Comparison of ENCODE assay signal across 20 cellular contexts in the genomic region with DNA sequence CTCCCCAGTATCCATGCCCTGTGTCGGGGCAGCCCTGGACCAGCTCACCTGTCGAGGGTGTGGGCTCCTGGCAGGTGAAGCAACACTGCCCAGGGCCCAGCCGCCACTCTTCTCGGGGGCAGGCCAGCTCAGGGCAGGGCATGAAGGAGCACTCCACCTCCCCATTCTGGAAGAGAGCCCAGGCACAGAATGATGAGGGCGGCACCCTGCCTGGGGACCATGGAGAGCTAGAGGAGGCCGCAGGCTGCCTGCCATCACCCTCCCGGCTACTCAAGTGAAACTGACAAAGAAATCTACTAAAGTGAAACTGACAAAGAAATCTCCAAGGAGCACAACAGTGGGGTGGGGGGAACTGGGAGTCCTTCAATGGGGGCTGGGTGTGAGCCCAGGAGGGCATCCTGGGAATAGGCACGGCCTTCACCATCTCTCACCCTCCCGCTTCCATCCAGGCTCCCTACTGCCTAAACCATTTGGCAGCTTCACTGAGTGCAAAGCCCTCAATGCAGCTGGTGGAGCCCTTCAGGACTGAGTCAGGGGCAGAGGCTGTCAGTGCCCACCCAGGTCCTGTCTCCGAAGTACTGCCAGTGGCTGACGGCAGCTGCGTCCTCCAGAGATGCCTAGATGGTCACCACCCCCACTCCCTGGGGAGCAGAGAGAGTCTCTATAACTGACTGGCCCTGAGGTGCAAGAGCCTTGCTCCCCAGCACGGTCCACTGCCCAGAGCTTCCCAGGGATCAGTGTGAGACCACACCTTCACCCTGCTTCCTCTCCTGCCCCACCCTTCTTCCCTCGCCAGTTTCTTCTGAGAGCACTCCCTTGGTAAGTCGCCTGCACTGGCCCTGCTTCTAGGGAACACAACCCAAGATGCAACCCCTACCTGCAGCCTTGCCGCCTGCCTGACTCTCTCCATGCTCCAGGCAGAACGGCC. TPM values are rescaled to one million over a fixed set of nuclear protein-coding genes. Genes with fewer than 3 reads are reported as not detected.
DNase-seq lines count a peak whose midpoint lies in the region; ATAC-seq and TF ChIP-seq lines count a peak whose summit lies in the region.
"Had no signal": no experiment of that assay in that cellular context is flagged by ENCODE, and none has a peak within 500 bp of the region (broad histone marks: within the 10 kb centered on the region; RNA-seq: fewer than 3 reads in every experiment).

No MANE protein-coding gene starts in this region.

- H3K4me1 Mint-ChIP-seq in activated CD8-positive, alpha-beta T cell treated with anti-CD3 and anti-CD28 coated beads for 36 hours (ENCODE audit: low read depth) = peaks cover 2% of the 10 kb centered on the region
- H3K4me1 Mint-ChIP-seq: CD14-positive monocyte had no signal

- intact Hi-C loops in head of caudate nucleus (cut with DNase I) = no loop called here
- intact Hi-C loops in activated CD8-positive, alpha-beta T cell treated with anti-CD3 and anti-CD28 coated beads for 36 hours (cut with micrococcal nuclease) = no loop called here

- ATAC-seq in SK-N-SH treated with all-trans-retinoic acid at 6 μM for 48 hours = no peak
- ATAC-seq in activated CD8-positive, alpha-beta T cell treated with anti-CD3 and anti-CD28 coated beads for 36 hours = no peak
- ATAC-seq: GM12878; naive thymus-derived CD4-positive, alpha-beta T cell had no signal

- no peak for TF ChIP-seq CTCF in activated CD8-positive, alpha-beta T cell treated with anti-CD3 and anti-CD28 coated beads for 36 hours (IDR thresholded peaks at IDR 0.05)

- no peaks in the 10 kb centered on the region for H3K27me3 Mint-ChIP-seq in activated CD8-positive, alpha-beta T cell treated with anti-CD3 and anti-CD28 coated beads for 36 hours
- H3K27me3 Mint-ChIP-seq: naive thymus-derived CD4-positive, alpha-beta T cell had no signal

- no peak overlapping the region for H3K27ac Mint-ChIP-seq in activated CD8-positive, alpha-beta T cell treated with anti-CD3 and anti-CD28 coated beads for 36 hours
- H3K27ac Mint-ChIP-seq: naive thymus-derived CD4-positive, alpha-beta T cell had no signal

- H3K9me3 Mint-ChIP-seq in activated CD8-positive, alpha-beta T cell treated with anti-CD3 and anti-CD28 coated beads for 36 hours = no peaks in the 10 kb centered on the region
- H3K9me3 Mint-ChIP-seq: naive thymus-derived CD4-positive, alpha-beta T cell had no signal

- CTCF ChIA-PET in activated CD8-positive, alpha-beta T cell treated with anti-CD3 and anti-CD28 coated beads for 36 hours (lab: Charles Lee) = no interaction called here

- peaks cover 10% of the 10 kb centered on the region for H3K36me3 Mint-ChIP-seq in activated CD8-positive, alpha-beta T cell treated with anti-CD3 and anti-CD28 coated beads for 36 hours (ENCODE audit: low read depth)
- H3K36me3 Mint-ChIP-seq: CD14-positive monocyte; naive thymus-derived CD4-positive, alpha-beta T cell had no signal

- POLR2A ChIA-PET in activated CD8-positive, alpha-beta T cell treated with anti-CD3 and anti-CD28 coated beads for 36 hours (lab: Charles Lee) = interaction anchor here (0.8 to 1.0 kb wide), 2 partner anchors 14 to 29 kb away, joined by 3 to 4 read pairs; no protein-coding TSS in a partner anchor

- no peak overlapping the region for H3K4me3 Mint-ChIP-seq in activated CD8-positive, alpha-beta T cell treated with anti-CD3 and anti-CD28 coated beads for 36 hours
- H3K4me3 Mint-ChIP-seq: CD14-positive monocyte; naive thymus-derived CD4-positive, alpha-beta T cell had no signal

- peak; percentile 89 for DNase-seq in DMS79 treated with DMSO at 0.1 percent for 48 hours (lab: John Stamatoyannopoulos, UW)
- DNase-seq in NCI-H69 (lab: John Stamatoyannopoulos, UW) = peak; percentile 27
- peak in 31 of 42 donors; percentile 9 to 76 (median 39) for DNase-seq in head of caudate nucleus
- DNase-seq in pons (ENCODE audit: low spot score) = peak; percentile 31
- no peak for DNase-seq in activated CD4-positive, CD25-positive, alpha-beta regulatory T cell (lab: John Stamatoyannopoulos, UW)
- no peak for DNase-seq in activated CD4-positive, alpha-beta T cell treated with anti-CD3 and anti-CD28 coated beads, Interleukin-2, amount 50 U/mL, for 1 hour
- DNase-seq in activated CD8-positive, alpha-beta T cell treated with anti-CD3 and anti-CD28 coated beads for 36 hours = no peak
- DNase-seq: activated gamma-delta T cell treated with Interleukin-2 at 50 U/mL for 16 hours; brain microvascular endothelial cell; effector CD8-positive, alpha-beta T cell; EL; KG1; naive thymus-derived CD4-positive, alpha-beta T cell; NK-92 treated with Interleukin-12 subunit alpha and Interleukin-12 subunit beta, amount 100 ng/mL, for 24 hours; stimulated activated CD4-positive, alpha-beta T cell treated with anti-CD3 and anti-CD28 coated beads, Interleukin-4, amount 100 ng/mL, for 4 hours; stimulated activated naive CD4-positive, alpha-beta T cell had no signal

TF ChIP-seq in SK-N-SH treated with all-trans-retinoic acid at 6 μM for 48 hours, 23 proteins besides CTCF, POLR2A, EP300 and RAD21 (continues in another document):
- TF ChIP-seq CSDC2 (CRISPR knock-in tag; IDR thresholded peaks at IDR 0.05) (no peak), TSHZ2 (CRISPR knock-in tag; IDR thresholded peaks at IDR 0.05) (no peak), CSRNP3 (CRISPR knock-in tag; IDR thresholded peaks at IDR 0.05) (no peak), ZC3H10 (CRISPR knock-in tag; IDR thresholded peaks at IDR 0.05) (no peak), SNAI2 (CRISPR knock-in tag; IDR thresholded peaks at IDR 0.05) (no peak)
- TF ChIP-seq, protein P1, sequence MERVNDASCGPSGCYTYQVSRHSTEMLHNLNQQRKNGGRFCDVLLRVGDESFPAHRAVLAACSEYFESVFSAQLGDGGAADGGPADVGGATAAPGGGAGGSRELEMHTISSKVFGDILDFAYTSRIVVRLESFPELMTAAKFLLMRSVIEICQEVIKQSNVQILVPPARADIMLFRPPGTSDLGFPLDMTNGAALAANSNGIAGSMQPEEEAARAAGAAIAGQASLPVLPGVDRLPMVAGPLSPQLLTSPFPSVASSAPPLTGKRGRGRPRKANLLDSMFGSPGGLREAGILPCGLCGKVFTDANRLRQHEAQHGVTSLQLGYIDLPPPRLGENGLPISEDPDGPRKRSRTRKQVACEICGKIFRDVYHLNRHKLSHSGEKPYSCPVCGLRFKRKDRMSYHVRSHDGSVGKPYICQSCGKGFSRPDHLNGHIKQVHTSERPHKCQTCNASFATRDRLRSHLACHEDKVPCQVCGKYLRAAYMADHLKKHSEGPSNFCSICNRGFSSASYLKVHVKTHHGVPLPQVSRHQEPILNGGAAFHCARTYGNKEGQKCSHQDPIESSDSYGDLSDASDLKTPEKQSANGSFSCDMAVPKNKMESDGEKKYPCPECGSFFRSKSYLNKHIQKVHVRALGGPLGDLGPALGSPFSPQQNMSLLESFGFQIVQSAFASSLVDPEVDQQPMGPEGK (CRISPR knock-in tag; IDR thresholded peaks at IDR 0.05; ENCODE audit: borderline replicate concordance) = no peak

RNA-seq across cellular contexts. Expression of gene VWCE, which starts 21.7 kb away (rescaled TPM):
- 10 to 100 TPM; 23.3 to 25.8 TPM for total RNA-seq in activated CD8-positive, alpha-beta T cell treated with anti-CD3 and anti-CD28 coated beads for 36 hours

RNA-seq across cellular contexts. Expression of gene PGA5, which starts 32.4 kb away (rescaled TPM):
- not detected for total RNA-seq in activated CD8-positive, alpha-beta T cell treated with anti-CD3 and anti-CD28 coated beads for 36 hours
- total RNA-seq: GM12878; naive thymus-derived CD4-positive, alpha-beta T cell; SK-MEL-5 had no signal

RNA-seq across cellular contexts. Expression of gene PGA4, which starts 51.3 kb away (rescaled TPM):
- not detected for total RNA-seq in activated CD8-positive, alpha-beta T cell treated with anti-CD3 and anti-CD28 coated beads for 36 hours
- total RNA-seq: GM12878, SK-MEL-5 had no signal

RNA-seq across cellular contexts. Expression of gene DDB1, which starts 59.5 kb away (rescaled TPM):
- total RNA-seq in activated CD8-positive, alpha-beta T cell treated with anti-CD3 and anti-CD28 coated beads for 36 hours = 100 to 1,000 TPM; 269 to 270 TPM

RNA-seq across cellular contexts. Expression of gene TKFC, which starts 59.6 kb away (rescaled TPM):
- total RNA-seq in activated CD8-positive, alpha-beta T cell treated with anti-CD3 and anti-CD28 coated beads for 36 hours = 10 to 100 TPM; 79.1 to 86.3 TPM

Comparison
In these comparisons a context has a peak if more than half of its experiments do, and no peak if none do; other contexts are left out.
1. DNase-seq: peak in DMS79 treated with DMSO at 0.1 percent for 48 hours (single experiment), NCI-H69 (single experiment), head of caudate nucleus (31 of 42) and pons (single experiment); none in activated CD4-positive, CD25-positive, alpha-beta regulatory T cell (0 of 4), activated CD4-positive, alpha-beta T cell treated with anti-CD3 and anti-CD28 coated beads, Interleukin-2, amount 50 U/mL, for 1 hour (single experiment) and activated CD8-positive, alpha-beta T cell treated with anti-CD3 and anti-CD28 coated beads for 36 hours (single experiment).